In the genomic region with DNA sequence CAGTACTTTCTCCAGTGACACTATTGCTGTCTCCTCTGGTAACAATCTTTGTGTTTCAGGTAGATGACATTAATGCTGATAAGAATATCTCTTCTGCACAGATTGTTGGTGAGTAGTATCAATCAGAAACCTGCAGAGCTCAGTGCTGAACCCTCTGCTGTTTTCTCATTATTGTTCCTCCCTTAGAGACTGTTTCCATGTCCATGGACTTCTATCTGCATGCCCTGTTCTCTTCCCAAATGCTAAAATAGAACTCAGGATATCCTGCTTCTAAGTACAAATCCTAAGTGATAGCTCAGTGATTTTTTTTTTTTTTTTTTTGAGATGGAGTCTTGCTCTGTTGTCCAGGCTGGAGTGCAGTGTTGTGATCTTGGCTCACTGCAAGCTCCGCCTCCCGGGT, we compare ENCODE assay signal across 18 cellular contexts. TPM values are rescaled to one million over a fixed set of nuclear protein-coding genes. Genes with fewer than 3 reads are reported as not detected.
DNase-seq lines count a peak whose midpoint lies in the region; FAIRE-seq and TF ChIP-seq lines count a peak whose summit lies in the region.
"Had no signal": no experiment of that assay in that cellular context is flagged by ENCODE, and none has a peak within 500 bp of the region (broad histone marks: within the 10 kb centered on the region; RNA-seq: fewer than 3 reads in every experiment).

No MANE protein-coding gene starts in this region.

- H3K79me2 ChIP-seq in astrocyte (ENCODE audit: insufficient read depth, low read length): peaks cover 52% of the 10 kb centered on the region

- H3K4me1 ChIP-seq in cardiac muscle cell (ENCODE audit: low read depth) (peaks cover 23% of the 10 kb centered on the region), right atrium auricular region (peaks cover 0 to 52% of the 10 kb centered on the region in 2 donors), astrocyte (ENCODE audit: insufficient read depth, low read length) (peaks cover 46% of the 10 kb centered on the region)
- H3K4me1 ChIP-seq: HAP-1 had no signal

- DNase-seq in cardiac muscle cell (ENCODE audit: low read depth in 1 of 2, low spot score in 1 of 2): no peak
- no peak for DNase-seq in right atrium auricular region (ENCODE audit: low spot score)
- DNase-seq in Calu3: no peak
- DNase-seq in astrocyte (ENCODE audit: low read depth): no peak
- peak; percentile 30 to 49 for DNase-seq in lung microvascular endothelial cell (ENCODE audit: low read depth in 2 of 2)
- DNase-seq in activated effector memory CD4-positive, alpha-beta T cell treated with Interleukin-2 at 50 U/mL for 16 hours: no peak
- no peak for DNase-seq in putamen (ENCODE audit: low spot score)
- DNase-seq: CD8-positive, alpha-beta T cell; DMS 273 treated with DMSO at 0.1 percent for 48 hours; DMS53; DND-41 had no signal

- H3K27ac Mint-ChIP-seq in Calu3 (ENCODE audit: unreplicated experiment): peak overlapping the region; percentile 11
- H3K27ac Mint-ChIP-seq in astrocyte (ENCODE audit: unreplicated experiment): peak overlapping the region; percentile 58
- H3K27ac Mint-ChIP-seq: B cell; CD8-positive, alpha-beta T cell had no signal

- no peak overlapping the region for H3K9ac ChIP-seq in astrocyte (ENCODE audit: low read length)
- H3K9ac ChIP-seq: BLaER1 treated with 17β-estradiol and CSF1 and Interleukin-3, amounts not matched to agents 10 nM and 100 nM had no signal

- H3K27ac ChIP-seq in cardiac muscle cell (peak overlapping the region; percentile 28), right atrium auricular region (no peak overlapping the region), astrocyte (ENCODE audit: low read depth, low read length) (no peak overlapping the region)
- H3K27ac ChIP-seq: BLaER1 treated with 17β-estradiol and CSF1 and Interleukin-3, amounts not matched to agents 10 nM and 100 nM had no signal

- H3K4me3 ChIP-seq in cardiac muscle cell (no peak overlapping the region), right atrium auricular region (no peak overlapping the region), astrocyte (ENCODE audit: insufficient read depth, low read depth, low read length) (no peak overlapping the region)
- H3K4me3 ChIP-seq: BLaER1 treated with 17β-estradiol and CSF1 and Interleukin-3, amounts not matched to agents 10 nM and 100 nM; HAP-1 had no signal

- TF ChIP-seq CTCF in cardiac muscle cell (IDR thresholded peaks at IDR 0.05; ENCODE audit: low read depth, low read length) (no peak), right atrium auricular region (IDR thresholded peaks at IDR 0.05) (no peak), Calu3 (IDR thresholded peaks at IDR 0.05; ENCODE audit: unreplicated experiment) (no peak), astrocyte (IDR thresholded peaks at IDR 0.05; ENCODE audit: insufficient read depth, low read depth, low read length) (no peak)

- H3K9me3 ChIP-seq in cardiac muscle cell (ENCODE audit: low read depth) (no peaks in the 10 kb centered on the region), right atrium auricular region (no peaks in the 10 kb centered on the region), astrocyte (ENCODE audit: insufficient read depth, low read depth, low read length) (no peaks in the 10 kb centered on the region)
- H3K9me3 ChIP-seq: HAP-1 had no signal

- H3K9me3 Mint-ChIP-seq in Calu3 (ENCODE audit: low read depth, unreplicated experiment): no peaks in the 10 kb centered on the region
- peaks cover 4% of the 10 kb centered on the region for H3K9me3 Mint-ChIP-seq in astrocyte (ENCODE audit: unreplicated experiment)
- H3K9me3 Mint-ChIP-seq: CD8-positive, alpha-beta T cell had no signal

- no peaks in the 10 kb centered on the region for H3K27me3 Mint-ChIP-seq in Calu3 (ENCODE audit: unreplicated experiment)
- no peaks in the 10 kb centered on the region for H3K27me3 Mint-ChIP-seq in astrocyte (ENCODE audit: low read depth, unreplicated experiment)
- H3K27me3 Mint-ChIP-seq: B cell had no signal

- H3K4me1 Mint-ChIP-seq in Calu3 (ENCODE audit: low read depth, unreplicated experiment) (peaks cover 34% of the 10 kb centered on the region), astrocyte (ENCODE audit: low read depth, unreplicated experiment) (peaks cover 39% of the 10 kb centered on the region)
- H3K4me1 Mint-ChIP-seq: B cell had no signal

- H4K20me1 ChIP-seq in astrocyte (ENCODE audit: insufficient read depth, low read length): peaks cover 75% of the 10 kb centered on the region

- peaks cover 80% of the 10 kb centered on the region for H3K36me3 ChIP-seq in cardiac muscle cell
- H3K36me3 ChIP-seq in right atrium auricular region: peaks cover 83% of the 10 kb centered on the region
- peaks cover 50% of the 10 kb centered on the region for H3K36me3 ChIP-seq in astrocyte (ENCODE audit: insufficient read depth, low read length)

- H3K27me3 ChIP-seq in cardiac muscle cell (no peaks in the 10 kb centered on the region), right atrium auricular region (no peaks in the 10 kb centered on the region), astrocyte (ENCODE audit: insufficient read depth, low read length) (no peaks in the 10 kb centered on the region)
- H3K27me3 ChIP-seq: BLaER1 treated with 17β-estradiol and CSF1 and Interleukin-3, amounts not matched to agents 10 nM and 100 nM had no signal

- H3K4me3 Mint-ChIP-seq in Calu3 (ENCODE audit: low read depth, unreplicated experiment): no peak overlapping the region
- no peak overlapping the region for H3K4me3 Mint-ChIP-seq in astrocyte (ENCODE audit: unreplicated experiment)
- H3K4me3 Mint-ChIP-seq: B cell; CD8-positive, alpha-beta T cell had no signal

- H3K36me3 Mint-ChIP-seq in Calu3 (ENCODE audit: insufficient read depth, unreplicated experiment) (peaks cover 87% of the 10 kb centered on the region), astrocyte (ENCODE audit: low read depth, unreplicated experiment) (peaks cover 32% of the 10 kb centered on the region)

- H2AFZ ChIP-seq in astrocyte (ENCODE audit: low read depth, low read length): no peak overlapping the region

- FAIRE-seq in astrocyte (lab: Jason Lieb, UNC): no peak
- FAIRE-seq: G401.6, GM12891, GM19239, H1 had no signal

- CTCF ChIA-PET in Calu3 (lab: Charles Lee): no interaction called here

- intact Hi-C loops in Calu3 (cut with micrococcal nuclease; ENCODE audit: unreplicated experiment): no loop called here

- peak overlapping the region; percentile 28 for H3K4me2 ChIP-seq in astrocyte (ENCODE audit: low read length)
- H3K4me2 ChIP-seq: BLaER1 treated with 17β-estradiol and CSF1 and Interleukin-3, amounts not matched to agents 10 nM and 100 nM had no signal

- no TSS peak for BruUV-seq in Calu3 (replicated peaks; lab: Mats Ljungman, UMichigan)

RNA-seq across cellular contexts. Expression of a gene that starts 29.4 kb away (rescaled TPM):
- 180 and 248 TPM in 2 replicates for total RNA-seq in cardiac muscle cell
- polyA plus RNA-seq in cardiac muscle cell: 164 and 227 TPM in 2 replicates
- total RNA-seq in right atrium auricular region: 100 to 1,000 TPM; 140 to 150 TPM
- total RNA-seq in Calu3 (2022): 252 and 269 TPM in 2 replicates
- total RNA-seq in astrocyte: 232 and 241 TPM in 2 replicates
- total RNA-seq in lung microvascular endothelial cell: 99.6 and 141 TPM in 2 replicates

RNA-seq across cellular contexts. Expression of a gene that starts 40.7 kb away (rescaled TPM):
- total RNA-seq in cardiac muscle cell: 24.9 and 25.1 TPM in 2 replicates
- polyA plus RNA-seq in cardiac muscle cell: 19.6 and 28.7 TPM in 2 replicates
- total RNA-seq in right atrium auricular region: 1 to 10 TPM; 2.6 to 8.9 TPM
- 12.3 and 13.1 TPM in 2 replicates for total RNA-seq in Calu3 (2022)
- total RNA-seq in astrocyte: 9.3 and 10.4 TPM in 2 replicates
- 5.2 and 6.0 TPM in 2 replicates for total RNA-seq in lung microvascular endothelial cell

Comparison
In these comparisons a context has a peak if more than half of its experiments do, and no peak if none do; other contexts are left out.
1. DNase-seq: peak in lung microvascular endothelial cell (2 of 2); none in cardiac muscle cell (0 of 2), right atrium auricular region (single experiment), Calu3 (single experiment), astrocyte (single experiment), activated effector memory CD4-positive, alpha-beta T cell treated with Interleukin-2 at 50 U/mL for 16 hours (single experiment) and putamen (single experiment).